In the genomic region with DNA sequence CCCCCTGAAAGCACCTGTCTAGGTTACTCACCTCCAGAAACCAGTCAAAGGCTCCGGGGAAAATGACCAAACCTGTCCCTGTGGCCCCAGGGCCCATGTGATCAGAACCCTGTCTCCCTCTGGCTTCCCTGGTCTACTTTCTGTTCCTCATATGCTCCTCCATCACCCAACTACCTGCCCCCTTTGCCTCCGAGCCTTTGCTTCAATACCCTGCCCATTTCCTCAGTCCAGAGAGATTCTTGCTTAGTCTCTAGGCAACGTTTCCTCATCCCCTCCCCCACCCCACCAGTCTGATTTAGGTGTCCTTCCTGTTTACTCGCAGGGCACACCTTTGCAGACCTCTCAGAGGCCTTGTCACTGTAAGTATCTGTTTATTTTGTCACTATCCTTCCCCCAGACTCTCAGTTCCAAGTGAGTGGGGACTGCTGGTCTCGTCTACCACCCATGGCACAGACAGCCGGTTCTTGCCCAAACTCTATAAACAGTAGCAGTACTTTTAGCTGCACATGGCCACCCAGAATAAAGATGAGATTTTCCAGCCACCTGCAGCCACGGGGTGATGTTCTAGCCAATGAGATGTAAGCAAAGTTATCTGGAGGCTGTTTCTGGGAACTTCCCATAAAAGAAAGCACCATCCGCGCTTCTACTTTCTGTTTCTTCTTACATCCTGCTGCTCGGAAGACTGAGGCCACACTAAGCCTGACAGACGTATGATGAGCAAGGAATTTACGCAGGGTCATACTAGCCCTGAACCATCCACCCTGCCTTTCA, we compare ENCODE assay signal across 8 cellular contexts. TPM values are rescaled to one million over a fixed set of nuclear protein-coding genes. Genes with fewer than 3 reads are reported as not detected.
DNase-seq lines count a peak whose midpoint lies in the region; ATAC-seq, FAIRE-seq and TF ChIP-seq lines count a peak whose summit lies in the region.

No MANE protein-coding gene starts in this region.

- H3K27ac ChIP-seq in OCI-LY7 (ENCODE audit: low read depth, low read length, poor library complexity, severe bottlenecking) (peak overlapping the region; percentile 94), rectal smooth muscle tissue (ENCODE audit: low read depth, low read length) (peak overlapping the region; percentile 11), prostate gland (peak overlapping the region in 1 of 2 donors; percentile 29)

- H3K79me2 ChIP-seq in OCI-LY7 (ENCODE audit: insufficient read depth, low read depth, low read length): peaks cover 95% of the 10 kb centered on the region

- TF ChIP-seq POLR2A in prostate gland (IDR thresholded peaks at IDR 0.05): no peak

- peaks cover 2% of the 10 kb centered on the region for H3K9me3 Mint-ChIP-seq in activated naive CD4-positive, alpha-beta T cell treated with anti-CD3 and anti-CD28 coated beads, Interleukin-2, amount 10 ng/mL, durations not matched to agents 7 days and 5 days

- CTCF ChIA-PET in OCI-LY7 (lab: Charles Lee; ENCODE audit: unreplicated experiment): no interaction called here
- CTCF ChIA-PET in activated naive CD4-positive, alpha-beta T cell treated with anti-CD3 and anti-CD28 coated beads, Interleukin-2, amount 10 ng/mL, durations not matched to agents 7 days and 5 days (lab: Charles Lee): interaction anchor here (1.1 kb wide), 1 partner anchor 102 kb away, joined by 3 read pairs; no protein-coding TSS in a partner anchor

- ATAC-seq in HG02642 (IDR thresholded peaks at IDR 0.05; ENCODE audit: poor library complexity, unreplicated experiment): peak; percentile 86

- POLR2A ChIA-PET in OCI-LY7 (lab: Charles Lee): interaction anchor here (0.6 to 3.6 kb wide), 5 partner anchors 9 to 25 kb away, joined by 4 to 27 read pairs (median 12); partner anchors contain the start of gene ELOVL5

- peaks cover 19% of the 10 kb centered on the region for H3K9me3 ChIP-seq in OCI-LY7 (ENCODE audit: low read length)
- H3K9me3 ChIP-seq in prostate gland: no peaks in the 10 kb centered on the region

- H3K4me3 Mint-ChIP-seq in activated naive CD4-positive, alpha-beta T cell treated with anti-CD3 and anti-CD28 coated beads, Interleukin-2, amount 10 ng/mL, durations not matched to agents 7 days and 5 days: peak overlapping the region; percentile 75

- no peak overlapping the region for H3K9ac ChIP-seq in rectal smooth muscle tissue (ENCODE audit: low read length)

- H2AFZ ChIP-seq in OCI-LY7 (ENCODE audit: low read length): no peak overlapping the region

- H3K4me1 ChIP-seq in OCI-LY7 (ENCODE audit: insufficient read depth, low read length, poor library complexity, severe bottlenecking): peaks cover 75% of the 10 kb centered on the region
- H3K4me1 ChIP-seq in rectal smooth muscle tissue (ENCODE audit: control insufficient read depth, insufficient read depth, low read length): no peaks in the 10 kb centered on the region
- H3K4me1 ChIP-seq in prostate gland (replicated peaks): no peaks in the 10 kb centered on the region

- peaks cover 26% of the 10 kb centered on the region for H4K20me1 ChIP-seq in OCI-LY7 (ENCODE audit: insufficient read depth, low read length)

- TF ChIP-seq CTCF in OCI-LY7 (conservative IDR thresholded peaks at IDR 0.05; ENCODE audit: low read length): no peak
- no peak for TF ChIP-seq CTCF in prostate gland (IDR thresholded peaks at IDR 0.05)

- no peaks in the 10 kb centered on the region for H3K9me2 ChIP-seq in OCI-LY7 (ENCODE audit: insufficient read depth, low read length)

- peaks cover 42% of the 10 kb centered on the region for H3K36me3 Mint-ChIP-seq in activated naive CD4-positive, alpha-beta T cell treated with anti-CD3 and anti-CD28 coated beads, Interleukin-2, amount 10 ng/mL, durations not matched to agents 7 days and 5 days

- intact Hi-C loops in OCI-LY7 (cut with micrococcal nuclease; ENCODE audit: unreplicated experiment) (loop anchor here (1.0 kb wide), 1 partner anchor 26 kb away; no protein-coding TSS in a partner anchor), prostate gland (cut with DNase I) (no loop called here)

- H3K36me3 ChIP-seq in OCI-LY7 (ENCODE audit: insufficient read depth, low read length) (peaks cover 54% of the 10 kb centered on the region), rectal smooth muscle tissue (ENCODE audit: control insufficient read depth, insufficient read depth, low read length) (no peaks in the 10 kb centered on the region), prostate gland (no peaks in the 10 kb centered on the region)

- H3K27ac Mint-ChIP-seq in activated naive CD4-positive, alpha-beta T cell treated with anti-CD3 and anti-CD28 coated beads, Interleukin-2, amount 10 ng/mL, durations not matched to agents 7 days and 5 days: peak overlapping the region; percentile 96

- H3K4me1 Mint-ChIP-seq in activated naive CD4-positive, alpha-beta T cell treated with anti-CD3 and anti-CD28 coated beads, Interleukin-2, amount 10 ng/mL, durations not matched to agents 7 days and 5 days: peaks cover 81% of the 10 kb centered on the region

- 77% methylated on average over 12 of the region's 12 CpGs for WGBS in prostate gland

- no peaks in the 10 kb centered on the region for H3K27me3 ChIP-seq in rectal smooth muscle tissue (ENCODE audit: control insufficient read depth, insufficient read depth, low read length)
- H3K27me3 ChIP-seq in prostate gland (replicated peaks; ENCODE audit: insufficient read depth): no peaks in the 10 kb centered on the region

- peak overlapping the region; percentile 73 for H3K4me2 ChIP-seq in OCI-LY7 (ENCODE audit: low read length)

- no peaks in the 10 kb centered on the region for H3K27me3 Mint-ChIP-seq in activated naive CD4-positive, alpha-beta T cell treated with anti-CD3 and anti-CD28 coated beads, Interleukin-2, amount 10 ng/mL, durations not matched to agents 7 days and 5 days

- DNase-seq in GM18507 (ENCODE audit: extremely low spot score, insufficient read length, low read depth) (no peak), OCI-LY7 (ENCODE audit: low spot score) (peak; percentile 93), NCI-H774 (lab: John Stamatoyannopoulos, UW) (no peak), COR-L47 (lab: John Stamatoyannopoulos, UW) (no peak), prostate gland (ENCODE audit: low spot score) (no peak)
- peak; percentile 84 for DNase-seq in activated naive CD4-positive, alpha-beta T cell treated with anti-CD3 and anti-CD28 coated beads, Interleukin-2, amount 10 ng/mL, durations not matched to agents 7 days and 5 days

- peak overlapping the region; percentile 67 for H3K4me3 ChIP-seq in OCI-LY7 (ENCODE audit: low read depth, low read length, poor library complexity, severe bottlenecking)
- peak overlapping the region; percentile 14 for H3K4me3 ChIP-seq in rectal smooth muscle tissue (ENCODE audit: low read length)
- H3K4me3 ChIP-seq in prostate gland: no peak overlapping the region

- TSS peak; percentile 71 for BruUV-seq in OCI-LY7 (replicated peaks; lab: Mats Ljungman, UMichigan)

- FAIRE-seq in GM18507 (lab: Jason Lieb, UNC): peak; percentile 95

RNA-seq across cellular contexts. Expression of gene ELOVL5, which starts 13.3 kb away (rescaled TPM):
- total RNA-seq in OCI-LY7 (2014; rRNA removed; shearing (Covaris generic)): 65.4 and 66.8 TPM in 2 replicates
- total RNA-seq in OCI-LY7 (2022): 97.1 and 107 TPM in 2 replicates
- 100 to 1,000 TPM; 193 to 353 TPM for total RNA-seq in prostate gland

Comparison
In these comparisons a context has a peak if more than half of its experiments do, and no peak if none do; other contexts are left out.
1. DNase-seq: peak in OCI-LY7 (single experiment) and activated naive CD4-positive, alpha-beta T cell treated with anti-CD3 and anti-CD28 coated beads, Interleukin-2, amount 10 ng/mL, durations not matched to agents 7 days and 5 days (single experiment); none in GM18507 (single experiment), NCI-H774 (single experiment), COR-L47 (single experiment) and prostate gland (single experiment).
2. H3K4me3 ChIP-seq: peak in OCI-LY7 (single experiment) and rectal smooth muscle tissue (single experiment); none in prostate gland (0 of 2).